In the genomic region with DNA sequence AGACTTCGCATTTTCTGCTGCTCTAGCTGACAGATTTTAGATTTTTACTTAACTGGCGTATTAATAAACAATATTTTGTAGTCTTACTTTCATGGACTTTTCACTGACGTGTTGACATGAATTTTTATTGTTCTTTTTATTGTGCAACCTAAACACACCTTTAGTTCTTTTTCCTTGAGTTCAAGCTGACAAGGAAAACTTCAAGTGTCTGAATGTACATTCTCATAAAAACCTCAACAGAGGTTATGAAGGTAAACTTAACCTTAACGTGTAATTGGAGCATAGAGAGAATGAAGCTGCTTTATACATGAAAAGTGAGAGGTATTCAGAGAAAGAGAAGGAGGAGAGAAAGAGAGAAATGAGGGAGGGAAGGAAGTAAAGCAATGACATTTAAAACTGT, we compare ENCODE assay signal across 28 cellular contexts.
A peak's percentile ranks its signal among the peaks of the same experiment; 100 is the strongest.
DNase-seq lines count a peak whose midpoint lies in the region; ATAC-seq, FAIRE-seq and TF ChIP-seq lines count a peak whose summit lies in the region.
"Had no signal": no experiment of that assay in that cellular context is flagged by ENCODE, and none has a peak within 500 bp of the region (broad histone marks: within the 10 kb centered on the region; RNA-seq: fewer than 3 reads in every experiment).

No MANE protein-coding gene starts in this region.

- H3K27me3 ChIP-seq in GM23338 (ENCODE audit: insufficient read depth) = no peaks in the 10 kb centered on the region

- no peak overlapping the region for H3K4me3 ChIP-seq in GM23338
- H3K4me3 ChIP-seq in mucosa of descending colon = no peak overlapping the region
- H3K4me3 ChIP-seq: BLaER1 treated with 17β-estradiol and CSF1 and Interleukin-3, amounts not matched to agents 10 nM and 100 nM; GM12878 had no signal

- ATAC-seq in GM23338 (no peak), mucosa of descending colon (peak; percentile 60), HG02973 (IDR thresholded peaks at IDR 0.05; ENCODE audit: unreplicated experiment) (no peak)
- ATAC-seq: CD8-positive, alpha-beta T cell; GM12878 had no signal

- no peaks in the 10 kb centered on the region for H3K9me3 Mint-ChIP-seq in GM23338
- H3K9me3 Mint-ChIP-seq in activated T-helper 2 cell treated with anti-CD3 and anti-CD28 coated beads, Interferon-gamma antibody, Interleukin-2, Interleukin-4, amounts not matched to agents 10 μg/mL and 5 μg/mL and 100 μg/mL, durations not matched to agents 14 hours and 24 hours and 36 hours = no peaks in the 10 kb centered on the region
- H3K9me3 Mint-ChIP-seq: CD4-positive, alpha-beta T cell; CD8-positive, alpha-beta T cell had no signal

- H3K79me2 ChIP-seq in GM23338 (replicated peaks; ENCODE audit: insufficient read depth) = no peaks in the 10 kb centered on the region

- H3K27ac Mint-ChIP-seq in GM23338 = 0 out of 2 replicates have a peak overlapping the region, but pooled peaks have one; percentile 69
- H3K27ac Mint-ChIP-seq in activated T-helper 2 cell treated with anti-CD3 and anti-CD28 coated beads, Interferon-gamma antibody, Interleukin-2, Interleukin-4, amounts not matched to agents 10 μg/mL and 5 μg/mL and 100 μg/mL, durations not matched to agents 14 hours and 24 hours and 36 hours = no peak overlapping the region
- H3K27ac Mint-ChIP-seq: B cell; CD4-positive, alpha-beta T cell; CD8-positive, alpha-beta T cell had no signal

- H3K4me1 ChIP-seq in GM23338 (ENCODE audit: insufficient read depth) = peaks cover 38% of the 10 kb centered on the region
- H3K4me1 ChIP-seq in mucosa of descending colon (ENCODE audit: low read depth) = no peaks in the 10 kb centered on the region
- H3K4me1 ChIP-seq: BLaER1 treated with 17β-estradiol and CSF1 and Interleukin-3, amounts not matched to agents 10 nM and 100 nM; Caco-2 had no signal

- H3K9me2 ChIP-seq in GM23338 (ENCODE audit: insufficient read depth) = no peaks in the 10 kb centered on the region

- H3K27me3 Mint-ChIP-seq in GM23338 (ENCODE audit: insufficient read depth, low read depth, poor library complexity) = no peaks in the 10 kb centered on the region
- no peaks in the 10 kb centered on the region for H3K27me3 Mint-ChIP-seq in activated T-helper 2 cell treated with anti-CD3 and anti-CD28 coated beads, Interferon-gamma antibody, Interleukin-2, Interleukin-4, amounts not matched to agents 10 μg/mL and 5 μg/mL and 100 μg/mL, durations not matched to agents 14 hours and 24 hours and 36 hours (ENCODE audit: low read depth)
- H3K27me3 Mint-ChIP-seq: B cell; CD4-positive, alpha-beta T cell had no signal

- H3K36me3 ChIP-seq in GM23338 (ENCODE audit: insufficient read depth) (no peaks in the 10 kb centered on the region), mucosa of descending colon (ENCODE audit: low read depth) (no peaks in the 10 kb centered on the region)
- H3K36me3 ChIP-seq: BLaER1 treated with 17β-estradiol and CSF1 and Interleukin-3, amounts not matched to agents 10 nM and 100 nM had no signal

- no peak overlapping the region for H2AFZ ChIP-seq in GM23338

- no peak for TF ChIP-seq CTCF in GM23338 (conservative IDR thresholded peaks at IDR 0.05; ENCODE audit: low read depth in 2 of 2)
- no peak for TF ChIP-seq CTCF in mucosa of descending colon (IDR thresholded peaks at IDR 0.05)

- no peak overlapping the region for H3K4me3 Mint-ChIP-seq in GM23338
- H3K4me3 Mint-ChIP-seq in activated T-helper 2 cell treated with anti-CD3 and anti-CD28 coated beads, Interferon-gamma antibody, Interleukin-2, Interleukin-4, amounts not matched to agents 10 μg/mL and 5 μg/mL and 100 μg/mL, durations not matched to agents 14 hours and 24 hours and 36 hours (ENCODE audit: low read depth) = no peak overlapping the region
- H3K4me3 Mint-ChIP-seq: B cell; CD4-positive, alpha-beta T cell; CD8-positive, alpha-beta T cell had no signal

- no peak overlapping the region for H3K27ac ChIP-seq in GM23338 (ENCODE audit: low read depth)
- H3K27ac ChIP-seq: BLaER1 treated with 17β-estradiol and CSF1 and Interleukin-3, amounts not matched to agents 10 nM and 100 nM; C4-2B had no signal

- no peaks in the 10 kb centered on the region for H3F3A ChIP-seq in GM23338 (replicated peaks; ENCODE audit: low read depth)

- H3K4me1 Mint-ChIP-seq in GM23338 = peaks cover 16% of the 10 kb centered on the region
- no peaks in the 10 kb centered on the region for H3K4me1 Mint-ChIP-seq in activated T-helper 2 cell treated with anti-CD3 and anti-CD28 coated beads, Interferon-gamma antibody, Interleukin-2, Interleukin-4, amounts not matched to agents 10 μg/mL and 5 μg/mL and 100 μg/mL, durations not matched to agents 14 hours and 24 hours and 36 hours (ENCODE audit: low read depth)
- H3K4me1 Mint-ChIP-seq: B cell had no signal

- H4K20me1 ChIP-seq in GM23338 (replicated peaks; ENCODE audit: insufficient read depth) = no peaks in the 10 kb centered on the region
- H4K20me1 ChIP-seq: BLaER1 treated with 17β-estradiol and CSF1 and Interleukin-3, amounts not matched to agents 10 nM and 100 nM had no signal

- H3K9me3 ChIP-seq in mucosa of descending colon = no peaks in the 10 kb centered on the region
- H3K9me3 ChIP-seq: BLaER1 treated with 17β-estradiol and CSF1 and Interleukin-3, amounts not matched to agents 10 nM and 100 nM; Caco-2 had no signal

- peak; percentile 73 for FAIRE-seq in colon (lab: Jason Lieb, UNC)
- FAIRE-seq: A204.1, D721Med, GM12878, GM12892, GM18507, GM19239 had no signal

- intact Hi-C loops in mucosa of descending colon (cut with DNase I, micrococcal nuclease) = no loop called here
- intact Hi-C loops in activated T-helper 2 cell treated with anti-CD3 and anti-CD28 coated beads, Interferon-gamma antibody, Interleukin-2, Interleukin-4, amounts not matched to agents 10 μg/mL and 5 μg/mL and 100 μg/mL, durations not matched to agents 14 hours and 24 hours and 36 hours (cut with micrococcal nuclease) = no loop called here

- 0 out of 3 replicates have a peak, but pooled peaks cover under 1% of the 10 kb centered on the region for H3K36me3 Mint-ChIP-seq in GM23338 (ENCODE audit: low read depth)
- H3K36me3 Mint-ChIP-seq in activated T-helper 2 cell treated with anti-CD3 and anti-CD28 coated beads, Interferon-gamma antibody, Interleukin-2, Interleukin-4, amounts not matched to agents 10 μg/mL and 5 μg/mL and 100 μg/mL, durations not matched to agents 14 hours and 24 hours and 36 hours (ENCODE audit: low read depth) = no peaks in the 10 kb centered on the region
- H3K36me3 Mint-ChIP-seq: CD8-positive, alpha-beta T cell had no signal

- DNase-seq in GM23338 (ENCODE audit: low spot score) = no peak
- no peak for DNase-seq in mucosa of descending colon
- DNase-seq in activated T-helper 2 cell treated with anti-CD3 and anti-CD28 coated beads, Interferon-gamma antibody, Interleukin-2, Interleukin-4, amounts not matched to agents 10 μg/mL and 5 μg/mL and 100 μg/mL, durations not matched to agents 14 hours and 24 hours and 36 hours (ENCODE audit: low spot score) = no peak
- no peak for DNase-seq in DMS 273 treated with DMSO at 0.1 percent for 48 hours (lab: John Stamatoyannopoulos, UW)
- no peak for DNase-seq in NCI-H82 treated with DMSO at 0.1 percent for 48 hours (lab: John Stamatoyannopoulos, UW; ENCODE audit: unreplicated experiment)
- DNase-seq: 8988T; AML-193; Caco-2; Calu3; CD4-positive, alpha-beta T cell; CD8-positive, alpha-beta T cell; DMS153; DMS53; DMS79; DND-41; EL; GDM1 had no signal

- no peak overlapping the region for H3K4me2 ChIP-seq in GM23338
- H3K4me2 ChIP-seq: BLaER1 treated with 17β-estradiol and CSF1 and Interleukin-3, amounts not matched to agents 10 nM and 100 nM had no signal

TF ChIP-seq in GM23338, 12 proteins besides CTCF, POLR2A, EP300 and RAD21 (continues in another document):
- TF ChIP-seq EZH2phosphoT487 (IDR thresholded peaks at IDR 0.05; ENCODE audit: unreplicated experiment) = no peak
- no peak for TF ChIP-seq JUNB (IDR thresholded peaks at IDR 0.05; ENCODE audit: unreplicated experiment)
- TF ChIP-seq, protein P1, sequence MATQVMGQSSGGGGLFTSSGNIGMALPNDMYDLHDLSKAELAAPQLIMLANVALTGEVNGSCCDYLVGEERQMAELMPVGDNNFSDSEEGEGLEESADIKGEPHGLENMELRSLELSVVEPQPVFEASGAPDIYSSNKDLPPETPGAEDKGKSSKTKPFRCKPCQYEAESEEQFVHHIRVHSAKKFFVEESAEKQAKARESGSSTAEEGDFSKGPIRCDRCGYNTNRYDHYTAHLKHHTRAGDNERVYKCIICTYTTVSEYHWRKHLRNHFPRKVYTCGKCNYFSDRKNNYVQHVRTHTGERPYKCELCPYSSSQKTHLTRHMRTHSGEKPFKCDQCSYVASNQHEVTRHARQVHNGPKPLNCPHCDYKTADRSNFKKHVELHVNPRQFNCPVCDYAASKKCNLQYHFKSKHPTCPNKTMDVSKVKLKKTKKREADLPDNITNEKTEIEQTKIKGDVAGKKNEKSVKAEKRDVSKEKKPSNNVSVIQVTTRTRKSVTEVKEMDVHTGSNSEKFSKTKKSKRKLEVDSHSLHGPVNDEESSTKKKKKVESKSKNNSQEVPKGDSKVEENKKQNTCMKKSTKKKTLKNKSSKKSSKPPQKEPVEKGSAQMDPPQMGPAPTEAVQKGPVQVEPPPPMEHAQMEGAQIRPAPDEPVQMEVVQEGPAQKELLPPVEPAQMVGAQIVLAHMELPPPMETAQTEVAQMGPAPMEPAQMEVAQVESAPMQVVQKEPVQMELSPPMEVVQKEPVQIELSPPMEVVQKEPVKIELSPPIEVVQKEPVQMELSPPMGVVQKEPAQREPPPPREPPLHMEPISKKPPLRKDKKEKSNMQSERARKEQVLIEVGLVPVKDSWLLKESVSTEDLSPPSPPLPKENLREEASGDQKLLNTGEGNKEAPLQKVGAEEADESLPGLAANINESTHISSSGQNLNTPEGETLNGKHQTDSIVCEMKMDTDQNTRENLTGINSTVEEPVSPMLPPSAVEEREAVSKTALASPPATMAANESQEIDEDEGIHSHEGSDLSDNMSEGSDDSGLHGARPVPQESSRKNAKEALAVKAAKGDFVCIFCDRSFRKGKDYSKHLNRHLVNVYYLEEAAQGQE (IDR thresholded peaks at IDR 0.05; ENCODE audit: unreplicated experiment) = no peak
- no peak for TF ChIP-seq STAT1 (IDR thresholded peaks at IDR 0.05; ENCODE audit: unreplicated experiment)
- TF ChIP-seq, protein P2, sequence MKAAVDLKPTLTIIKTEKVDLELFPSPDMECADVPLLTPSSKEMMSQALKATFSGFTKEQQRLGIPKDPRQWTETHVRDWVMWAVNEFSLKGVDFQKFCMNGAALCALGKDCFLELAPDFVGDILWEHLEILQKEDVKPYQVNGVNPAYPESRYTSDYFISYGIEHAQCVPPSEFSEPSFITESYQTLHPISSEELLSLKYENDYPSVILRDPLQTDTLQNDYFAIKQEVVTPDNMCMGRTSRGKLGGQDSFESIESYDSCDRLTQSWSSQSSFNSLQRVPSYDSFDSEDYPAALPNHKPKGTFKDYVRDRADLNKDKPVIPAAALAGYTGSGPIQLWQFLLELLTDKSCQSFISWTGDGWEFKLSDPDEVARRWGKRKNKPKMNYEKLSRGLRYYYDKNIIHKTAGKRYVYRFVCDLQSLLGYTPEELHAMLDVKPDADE (IDR thresholded peaks at IDR 0.05) = no peak
- no peak for TF ChIP-seq EZH2 (IDR thresholded peaks at IDR 0.05; ENCODE audit: low read depth, unreplicated experiment)
- no peak for TF ChIP-seq ZNF331 (CRISPR knock-in tag; IDR thresholded peaks at IDR 0.05; ENCODE audit: low read depth)
